ENCODE assay signal across 8 cellular contexts in the genomic region with DNA sequence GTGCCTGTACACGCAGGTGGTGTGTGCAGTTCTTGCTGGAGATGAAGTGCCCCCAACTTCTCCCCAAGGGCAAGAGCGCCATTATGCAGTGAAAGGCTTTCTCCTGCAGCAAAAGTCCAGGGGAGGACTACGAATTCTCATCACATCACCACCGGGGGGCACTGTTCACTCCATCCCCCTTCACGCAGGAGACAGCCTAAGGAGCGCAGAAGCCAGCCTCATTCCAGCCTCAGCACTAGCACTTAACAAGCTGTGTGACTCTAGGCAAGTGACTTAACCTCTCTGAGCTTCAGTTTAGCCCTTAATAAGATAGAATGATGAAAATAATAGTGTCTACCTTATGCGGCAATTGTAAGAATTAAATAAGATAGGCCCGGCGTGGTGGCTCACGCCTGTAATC. TPM values are rescaled to one million over a fixed set of nuclear protein-coding genes. Genes with fewer than 3 reads are reported as not detected.
DNase-seq lines count a peak whose midpoint lies in the region; ATAC-seq and TF ChIP-seq lines count a peak whose summit lies in the region.

No MANE protein-coding gene starts in this region.

- no peaks in the 10 kb centered on the region for H3K27me3 ChIP-seq in WERI-Rb-1 (ENCODE audit: insufficient read depth, low read depth, severe bottlenecking)

- H3K27ac ChIP-seq in WERI-Rb-1, result no peak overlapping the region; the same call in 1 of the 2 replicates
- peak overlapping the region; percentile 28 for H3K27ac ChIP-seq in temporal lobe (ENCODE audit: low read depth, low read length)

- DNase-seq in NCI-H146 (lab: John Stamatoyannopoulos, UW), result peak; percentile 50
- DNase-seq in NCI-H146 treated with DMSO at 0.1 percent for 48 hours (lab: John Stamatoyannopoulos, UW; ENCODE audit: unreplicated experiment), result no peak
- DNase-seq in NCI-H1092 treated with DMSO at 0.1 percent for 48 hours (lab: John Stamatoyannopoulos, UW), result peak; percentile 12
- peak; percentile 90 for DNase-seq in WERI-Rb-1
- peak; percentile 68 for DNase-seq in cardiac fibroblast (ENCODE audit: low read depth in 2 of 2)
- DNase-seq in lung microvascular endothelial cell (ENCODE audit: low read depth in 2 of 2), result peak; percentile 70 to 76

- no peak for ATAC-seq in GM18867 (IDR thresholded peaks at IDR 0.05; ENCODE audit: unreplicated experiment)

- TF ChIP-seq CTCF in WERI-Rb-1 (IDR thresholded peaks at IDR 0.05; ENCODE audit: low read depth, low read length), result peak; percentile 86
- peak; percentile 52 for TF ChIP-seq CTCF in cardiac fibroblast (IDR thresholded peaks at IDR 0.05; ENCODE audit: low read depth, low read length)

- peaks cover 8% of the 10 kb centered on the region for H3K36me3 ChIP-seq in WERI-Rb-1

- H3K4me3 ChIP-seq in WERI-Rb-1 (ENCODE audit: low read depth, low read length), result no peak overlapping the region
- no peak overlapping the region for H3K4me3 ChIP-seq in cardiac fibroblast (replicated peaks in 1 of 2; ENCODE audit: low read depth in 2 of 2, low read length in 2 of 2)

- no peaks in the 10 kb centered on the region for H3K9me3 ChIP-seq in WERI-Rb-1 (ENCODE audit: severe bottlenecking)

RNA-seq across cellular contexts. Expression of a gene that starts 32.3 kb away (rescaled TPM):
- total RNA-seq in lung microvascular endothelial cell, result 31.6 and 43.8 TPM in 2 replicates
- 39.8 TPM for total RNA-seq in temporal lobe
